Comparison of ENCODE assay signal across 15 cellular contexts in the genomic region with DNA sequence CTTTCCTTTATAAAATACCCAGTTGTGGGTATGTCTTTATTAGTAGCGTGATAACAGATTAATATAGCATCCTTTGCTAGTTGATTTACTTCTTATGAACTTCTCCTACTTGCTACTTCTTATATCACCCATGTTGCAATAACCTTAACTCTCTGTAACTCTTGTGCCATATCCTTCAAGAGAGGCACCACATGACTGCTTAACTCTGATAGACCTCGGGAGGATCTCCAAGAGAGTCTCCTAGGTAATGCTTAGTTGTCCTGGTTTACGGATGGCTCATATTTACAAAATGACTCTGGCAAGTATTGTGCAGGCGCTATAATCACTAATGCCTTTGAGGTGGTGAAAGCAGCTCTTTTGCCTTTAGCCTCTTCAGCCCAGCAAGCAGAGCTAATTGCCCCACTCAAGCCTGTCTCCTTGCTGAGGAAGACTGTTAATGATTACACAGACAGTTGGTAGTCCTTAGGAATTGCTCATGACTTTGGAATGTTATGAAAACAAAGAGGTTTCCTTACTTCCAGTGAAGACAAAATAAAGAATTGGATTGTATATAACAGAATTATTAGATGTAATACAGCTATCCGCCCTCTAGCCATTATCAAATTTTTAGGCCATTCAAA.
DNase-seq lines count a peak whose midpoint lies in the region; TF ChIP-seq lines count a peak whose summit lies in the region.
"Had no signal": no experiment of that assay in that cellular context is flagged by ENCODE, and none has a peak within 500 bp of the region (broad histone marks: within the 10 kb centered on the region; RNA-seq: fewer than 3 reads in every experiment).

No MANE protein-coding gene starts in this region.

- no peak overlapping the region for H3K4me3 ChIP-seq in epithelial cell of esophagus (ENCODE audit: low read length)
- H3K4me3 ChIP-seq: gastroesophageal sphincter, K562, skin epidermis had no signal

- no peak for TF ChIP-seq CTCF in epithelial cell of esophagus (IDR thresholded peaks at IDR 0.05; ENCODE audit: insufficient read depth, low read depth, low read length, missing control alignments)

- peak; percentile 77 for DNase-seq in DMS53 treated with DMSO at 0.1 percent for 48 hours (lab: John Stamatoyannopoulos, UW; ENCODE audit: unreplicated experiment)
- DNase-seq in NCI-H1417 (lab: John Stamatoyannopoulos, UW), result peak in 2 of 3 experiments; percentile 21 to 76
- peak; percentile 69 for DNase-seq in epithelial cell of esophagus (ENCODE audit: low read depth)
- DNase-seq in mucosa of gallbladder (ENCODE audit: low spot score), result peak; percentile 20
- no peak for DNase-seq in NCI-H82 (lab: John Stamatoyannopoulos, UW)
- DNase-seq in activated CD4-positive, alpha-beta T cell treated with anti-CD3 and anti-CD28 coated beads for 1 hour, result no peak
- no peak for DNase-seq in NCI-H526 (lab: John Stamatoyannopoulos, UW)
- DNase-seq in NCI-H1048 (lab: John Stamatoyannopoulos, UW), result no peak
- DNase-seq: activated CD8-positive, alpha-beta memory T cell treated with anti-CD3 and anti-CD28 coated beads, Interleukin-2, amount 10 ng/mL, durations not matched to agents 7 days and 5 days; amygdala; Calu3; T-helper 1 cell had no signal

Comparison
In these comparisons a context has a peak if more than half of its experiments do, and no peak if none do; other contexts are left out.
1. DNase-seq: peak in DMS53 treated with DMSO at 0.1 percent for 48 hours (single experiment), NCI-H1417 (2 of 3), epithelial cell of esophagus (single experiment) and mucosa of gallbladder (single experiment); none in NCI-H82 (single experiment), activated CD4-positive, alpha-beta T cell treated with anti-CD3 and anti-CD28 coated beads for 1 hour (single experiment), NCI-H526 (0 of 2) and NCI-H1048 (single experiment).